20 cellular contexts compared by ENCODE assay signal in genomic region chr12:49949124-49949845, GRCh38. TPM values are rescaled to one million over a fixed set of nuclear protein-coding genes. Genes with fewer than 3 reads are reported as not detected.
DNase-seq lines count a peak whose midpoint lies in the region; ATAC-seq and TF ChIP-seq lines count a peak whose summit lies in the region.
"Had no signal": no experiment of that assay in that cellular context is flagged by ENCODE, and none has a peak within 500 bp of the region (broad histone marks: within the 10 kb centered on the region; RNA-seq: fewer than 3 reads in every experiment).

No MANE protein-coding gene starts in this region.

- no peaks in the 10 kb centered on the region for H4K20me1 ChIP-seq in osteoblast (ENCODE audit: insufficient read depth, low read length)

- intact Hi-C loops in CD14-positive monocyte (cut with micrococcal nuclease) = no loop called here
- intact Hi-C loops in dendritic cell treated with granulocyte-macrophage colony-stimulating factor and Interleukin-4, amounts not matched to agents 40 ng/mL and 50 ng/mL, for 4 days (cut with micrococcal nuclease) = loop anchor here (5.0 kb wide), 1 partner anchor 82 kb away; no protein-coding TSS in a partner anchor

- H3K36me3 ChIP-seq in CD4-positive, CD25-positive, alpha-beta regulatory T cell (ENCODE audit: control insufficient read depth, insufficient read depth, low read length) = no peaks in the 10 kb centered on the region
- no peaks in the 10 kb centered on the region for H3K36me3 ChIP-seq in osteoblast (ENCODE audit: insufficient read depth, low read length)

- peaks cover 75 to 85% (median 77%) of the 10 kb centered on the region in 3 donors for H3K27me3 Mint-ChIP-seq in CD14-positive monocyte (ENCODE audit: low read depth in 3 of 3)
- peaks cover 18% of the 10 kb centered on the region for H3K27me3 Mint-ChIP-seq in CD4-positive, CD25-positive, alpha-beta regulatory T cell
- peaks cover 81% of the 10 kb centered on the region for H3K27me3 Mint-ChIP-seq in dendritic cell treated with granulocyte-macrophage colony-stimulating factor and Interleukin-4, amounts not matched to agents 40 ng/mL and 50 ng/mL, for 4 days

- H3K4me1 ChIP-seq in CD4-positive, CD25-positive, alpha-beta regulatory T cell (ENCODE audit: control insufficient read depth, insufficient read depth, low read length, poor library complexity, severe bottlenecking) = peaks cover 24% of the 10 kb centered on the region
- peaks cover 5% of the 10 kb centered on the region for H3K4me1 ChIP-seq in osteoblast (ENCODE audit: insufficient read depth, low read length)

- peaks cover 2% of the 10 kb centered on the region for H3K27me3 ChIP-seq in CD4-positive, CD25-positive, alpha-beta regulatory T cell (ENCODE audit: control insufficient read depth, insufficient read depth, low read length)
- peaks cover 27% of the 10 kb centered on the region for H3K27me3 ChIP-seq in osteoblast (ENCODE audit: insufficient read depth, low read length)

- DNase-seq in CD14-positive monocyte (ENCODE audit: low spot score) (peak; percentile 33), osteoblast (ENCODE audit: insufficient read length, low spot score, missing footprints) (peak; percentile 19), DMS79 (lab: John Stamatoyannopoulos, UW) (no peak), CD1c-positive myeloid dendritic cell (ENCODE audit: extremely low spot score) (no peak)
- no peak for DNase-seq in CD4-positive, CD25-positive, alpha-beta regulatory T cell
- DNase-seq: Calu3; CD8-positive, alpha-beta T cell; GF-D8; IMR-90; NCI-H1694 treated with DMSO at 0.1 percent for 48 hours; NCI-H2081 treated with DMSO at 0.1 percent for 48 hours; NCI-H2171 treated with DMSO at 0.1 percent for 48 hours; NCI-H524 treated with DMSO at 0.1 percent for 48 hours had no signal

- H2AFZ ChIP-seq in osteoblast (ENCODE audit: low read length) = no peak overlapping the region

- no peaks in the 10 kb centered on the region for H3K79me2 ChIP-seq in osteoblast (ENCODE audit: insufficient read depth, low read length)

- H3K4me3 Mint-ChIP-seq in CD14-positive monocyte = peak overlapping the region in 1 of 2 donors; percentile 76
- no peak overlapping the region for H3K4me3 Mint-ChIP-seq in CD4-positive, CD25-positive, alpha-beta regulatory T cell
- peak overlapping the region; percentile 4 for H3K4me3 Mint-ChIP-seq in dendritic cell treated with granulocyte-macrophage colony-stimulating factor and Interleukin-4, amounts not matched to agents 40 ng/mL and 50 ng/mL, for 4 days
- H3K4me3 Mint-ChIP-seq: CD8-positive, alpha-beta T cell had no signal

- H3K4me2 ChIP-seq in osteoblast (ENCODE audit: insufficient read depth, low read length) = no peak overlapping the region

- peaks cover 54% of the 10 kb centered on the region for H3K4me1 Mint-ChIP-seq in CD14-positive monocyte
- H3K4me1 Mint-ChIP-seq in CD4-positive, CD25-positive, alpha-beta regulatory T cell = peaks cover 11 to 32% (median 20%) of the 10 kb centered on the region in 4 donors
- H3K4me1 Mint-ChIP-seq in dendritic cell treated with granulocyte-macrophage colony-stimulating factor and Interleukin-4, amounts not matched to agents 40 ng/mL and 50 ng/mL, for 4 days (ENCODE audit: low read depth) = peaks cover 41% of the 10 kb centered on the region

- peaks cover 0 to 2% of the 10 kb centered on the region in 2 donors for H3K36me3 Mint-ChIP-seq in CD14-positive monocyte
- H3K36me3 Mint-ChIP-seq in CD4-positive, CD25-positive, alpha-beta regulatory T cell = no peaks in the 10 kb centered on the region
- H3K36me3 Mint-ChIP-seq in dendritic cell treated with granulocyte-macrophage colony-stimulating factor and Interleukin-4, amounts not matched to agents 40 ng/mL and 50 ng/mL, for 4 days (ENCODE audit: low read depth) = no peaks in the 10 kb centered on the region
- H3K36me3 Mint-ChIP-seq: CD8-positive, alpha-beta T cell had no signal

- peaks cover 0 to 4% (median 0%) of the 10 kb centered on the region in 7 donors for H3K9me3 Mint-ChIP-seq in CD14-positive monocyte
- H3K9me3 Mint-ChIP-seq in CD4-positive, CD25-positive, alpha-beta regulatory T cell = no peaks in the 10 kb centered on the region
- no peaks in the 10 kb centered on the region for H3K9me3 Mint-ChIP-seq in dendritic cell treated with granulocyte-macrophage colony-stimulating factor and Interleukin-4, amounts not matched to agents 40 ng/mL and 50 ng/mL, for 4 days
- H3K9me3 Mint-ChIP-seq: CD8-positive, alpha-beta T cell had no signal

- TF ChIP-seq CTCF in CD14-positive monocyte (IDR thresholded peaks at IDR 0.05) = no peak
- no peak for TF ChIP-seq CTCF in osteoblast (IDR thresholded peaks at IDR 0.05; ENCODE audit: extremely low read depth, low read depth, low read length)

- peak overlapping the region in 3 of 7 donors; percentile 23 to 60 (median 31) for H3K27ac Mint-ChIP-seq in CD14-positive monocyte
- H3K27ac Mint-ChIP-seq in CD4-positive, CD25-positive, alpha-beta regulatory T cell = peak overlapping the region in 2 of 3 donors; percentile 5 to 42
- H3K27ac Mint-ChIP-seq in dendritic cell treated with granulocyte-macrophage colony-stimulating factor and Interleukin-4, amounts not matched to agents 40 ng/mL and 50 ng/mL, for 4 days = peak overlapping the region; percentile 22
- H3K27ac Mint-ChIP-seq: CD8-positive, alpha-beta T cell had no signal

- H3K4me3 ChIP-seq in CD4-positive, CD25-positive, alpha-beta regulatory T cell (ENCODE audit: low read depth, low read length) = no peak overlapping the region
- H3K4me3 ChIP-seq in osteoblast (ENCODE audit: insufficient read depth, low read length) = no peak overlapping the region

- H3K27ac ChIP-seq in CD4-positive, CD25-positive, alpha-beta regulatory T cell (ENCODE audit: insufficient read depth, low read length, poor library complexity, severe bottlenecking) = no peak overlapping the region
- no peak overlapping the region for H3K27ac ChIP-seq in osteoblast (ENCODE audit: low read depth, low read length)

- H3K9me3 ChIP-seq in CD4-positive, CD25-positive, alpha-beta regulatory T cell (ENCODE audit: control insufficient read depth in 2 of 2, low read length in 2 of 2) = no peaks in the 10 kb centered on the region
- no peaks in the 10 kb centered on the region for H3K9me3 ChIP-seq in osteoblast (ENCODE audit: low read depth, low read length)

- ATAC-seq in CD4-positive, CD25-positive, alpha-beta regulatory T cell (ENCODE audit: low read depth in 2 of 2) = no peak
- ATAC-seq in GM21619 (IDR thresholded peaks at IDR 0.05; ENCODE audit: unreplicated experiment) = no peak
- ATAC-seq: CD8-positive, alpha-beta T cell; Right ventricle myocardium inferior had no signal

RNA-seq across cellular contexts. Expression of gene AQP2, which starts 1.3 kb away (rescaled TPM):
- polyA plus RNA-seq in CD14-positive monocyte = not detected
- not detected for total RNA-seq in CD4-positive, CD25-positive, alpha-beta regulatory T cell
- not detected for polyA plus RNA-seq in CD4-positive, CD25-positive, alpha-beta regulatory T cell
- not detected in 2 replicates for total RNA-seq in osteoblast
- total RNA-seq: Calu3; CD8-positive, alpha-beta T cell; H4; IMR-90; M059J; OCI-LY7; Right ventricle myocardium inferior had no signal
- polyA plus RNA-seq: BJ, IMR-90 had no signal

RNA-seq across cellular contexts. Expression of gene AQP5, which starts 12.4 kb away (rescaled TPM):
- not detected for polyA plus RNA-seq in CD14-positive monocyte
- total RNA-seq in CD4-positive, CD25-positive, alpha-beta regulatory T cell = not detected
- not detected for polyA plus RNA-seq in CD4-positive, CD25-positive, alpha-beta regulatory T cell
- total RNA-seq in osteoblast = not detected in 2 replicates
- total RNA-seq: CD8-positive, alpha-beta T cell; H4; IMR-90; OCI-LY7 had no signal
- polyA plus RNA-seq: BJ, IMR-90 had no signal

RNA-seq across cellular contexts. Expression of gene AQP6, which starts 23.5 kb away (rescaled TPM):
- polyA plus RNA-seq in CD14-positive monocyte = not detected
- not detected for total RNA-seq in CD4-positive, CD25-positive, alpha-beta regulatory T cell
- polyA plus RNA-seq in CD4-positive, CD25-positive, alpha-beta regulatory T cell = not detected
- total RNA-seq in osteoblast = not detected in 2 replicates
- total RNA-seq: CD8-positive, alpha-beta T cell; IMR-90; M059J; OCI-LY7; Right ventricle myocardium inferior had no signal
- polyA plus RNA-seq: BJ, IMR-90 had no signal

RNA-seq across cellular contexts. Expression of gene FAIM2, which starts 45.6 kb away (rescaled TPM):
- polyA plus RNA-seq in CD14-positive monocyte = not detected
- 0.10 TPM for total RNA-seq in CD4-positive, CD25-positive, alpha-beta regulatory T cell
- polyA plus RNA-seq in CD4-positive, CD25-positive, alpha-beta regulatory T cell = 1 to 10 TPM in 3 of 4 donors, under 1 TPM in 1; 0.31 to 6.5 (median 3.1) TPM
- 0.88 and 1.4 TPM in 2 replicates for total RNA-seq in osteoblast
- total RNA-seq: Calu3; CD8-positive, alpha-beta T cell had no signal

Comparison
In these comparisons a context has a peak if more than half of its experiments do, and no peak if none do; other contexts are left out.
1. DNase-seq: peak in CD14-positive monocyte (single experiment) and osteoblast (single experiment); none in CD4-positive, CD25-positive, alpha-beta regulatory T cell (0 of 3), DMS79 (single experiment) and CD1c-positive myeloid dendritic cell (single experiment).